Comparison of ENCODE assay signal across 20 cellular contexts in genomic region chr1:209484429-209484828, GRCh38.
A peak's percentile ranks its signal among the peaks of the same experiment; 100 is the strongest.
DNase-seq lines count a peak whose midpoint lies in the region; ATAC-seq, FAIRE-seq and TF ChIP-seq lines count a peak whose summit lies in the region.
"Had no signal": no experiment of that assay in that cellular context is flagged by ENCODE, and none has a peak within 500 bp of the region (broad histone marks: within the 10 kb centered on the region; RNA-seq: fewer than 3 reads in every experiment).

No MANE protein-coding gene starts in this region.

- DNase-seq in DMS53 (lab: John Stamatoyannopoulos, UW) (peak; percentile 30), DMS53 treated with DMSO at 0.1 percent for 48 hours (lab: John Stamatoyannopoulos, UW; ENCODE audit: unreplicated experiment) (no peak), COR-L47 (lab: John Stamatoyannopoulos, UW) (peak; percentile 65), NCI-H446 treated with DMSO at 0.1 percent for 48 hours (lab: John Stamatoyannopoulos, UW) (peak; percentile 33), keratinocyte (ENCODE audit: low read depth, low spot score) (no peak), PC-9 (no peak), cerebellum (ENCODE audit: low spot score) (no peak)
- DNase-seq: 8988T; BE2C; CD4-positive, alpha-beta T cell; GOT3; MV-4-11; NCI-H1436 treated with DMSO at 0.1 percent for 48 hours; NCI-H526 had no signal

- no peaks in the 10 kb centered on the region for H3K27me3 ChIP-seq in keratinocyte (ENCODE audit: control insufficient read depth, extremely low read depth, insufficient read depth, low read length)
- no peaks in the 10 kb centered on the region for H3K27me3 ChIP-seq in PC-9 (ENCODE audit: insufficient read depth, low read depth)
- H3K27me3 ChIP-seq: BE2C, SJSA1 had no signal

- H2AFZ ChIP-seq in keratinocyte (ENCODE audit: control insufficient read depth, low read length) (no peak overlapping the region), PC-9 (no peak overlapping the region)

- TF ChIP-seq CTCF in keratinocyte (optimal IDR thresholded peaks at IDR 0.05 in 1 of 3, IDR thresholded peaks at IDR 0.05 in 1 of 3, conservative IDR thresholded peaks at IDR 0.05 in 1 of 3; ENCODE audit: extremely low read depth in 1 of 3, insufficient read depth in 2 of 3, low read length in 3 of 3) (no peak), PC-9 (conservative IDR thresholded peaks at IDR 0.05) (no peak)

- no peaks in the 10 kb centered on the region for H4K20me1 ChIP-seq in keratinocyte (ENCODE audit: control insufficient read depth, extremely low read depth, insufficient read depth, low read length)
- H4K20me1 ChIP-seq in PC-9 (ENCODE audit: insufficient read depth) = no peaks in the 10 kb centered on the region

- no peak overlapping the region for H3K9ac ChIP-seq in keratinocyte (ENCODE audit: control insufficient read depth, extremely low read depth, insufficient read depth, low read length)

- POLR2A ChIA-PET in PC-9 (lab: Charles Lee; ENCODE audit: unreplicated experiment) = no interaction called here

- H3K79me2 ChIP-seq in keratinocyte (ENCODE audit: control insufficient read depth, insufficient read depth, low read length) = no peaks in the 10 kb centered on the region
- no peaks in the 10 kb centered on the region for H3K79me2 ChIP-seq in PC-9 (ENCODE audit: low read depth)

- H3K4me1 ChIP-seq in keratinocyte (ENCODE audit: control insufficient read depth, extremely low read depth, insufficient read depth, low read length) (peaks cover 38% of the 10 kb centered on the region), PC-9 (replicated peaks; ENCODE audit: insufficient read depth) (no peaks in the 10 kb centered on the region)
- H3K4me1 ChIP-seq: SJSA1 had no signal

- BruUV-seq in PC-9 (replicated peaks; lab: Mats Ljungman, UMichigan) = no TSS peak

- dilution Hi-C loops in keratinocyte (cut with MboI; ENCODE audit: extremely low pct_ligation_motif_present, low sequenced_read_pairs) = no loop called here

- H3K9me1 ChIP-seq in keratinocyte (ENCODE audit: control insufficient read depth, extremely low read depth, insufficient read depth, low read length) = no peaks in the 10 kb centered on the region

- no peaks in the 10 kb centered on the region for H3K9me2 ChIP-seq in PC-9 (ENCODE audit: insufficient read depth)

- CTCF ChIA-PET in PC-9 (lab: Charles Lee) = no interaction called here

- H3K36me3 ChIP-seq in keratinocyte (ENCODE audit: control insufficient read depth in 2 of 2, extremely low read depth in 1 of 2, insufficient read depth in 2 of 2, low read length in 2 of 2) = no peaks in the 10 kb centered on the region
- no peaks in the 10 kb centered on the region for H3K36me3 ChIP-seq in PC-9 (ENCODE audit: low read depth)
- H3K36me3 ChIP-seq: BE2C, SJSA1 had no signal

- H3F3A ChIP-seq in PC-9 (ENCODE audit: insufficient read depth, low read depth) = no peaks in the 10 kb centered on the region

- H3K4me2 ChIP-seq in keratinocyte (ENCODE audit: control insufficient read depth, extremely low read depth, insufficient read depth, low read depth, low read length) (no peak overlapping the region), PC-9 (no peak overlapping the region)

- no peak overlapping the region for H3K4me3 ChIP-seq in keratinocyte (ENCODE audit: control insufficient read depth in 2 of 3, extremely low read depth in 1 of 3, insufficient read depth in 2 of 3, low read depth in 1 of 3, low read length in 3 of 3)
- H3K4me3 ChIP-seq in PC-9 = no peak overlapping the region
- H3K4me3 ChIP-seq: K562, SJSA1 had no signal

- no peak for ATAC-seq in HG02973 (IDR thresholded peaks at IDR 0.05; ENCODE audit: unreplicated experiment)
- ATAC-seq: K562, PC-3 had no signal

- FAIRE-seq in keratinocyte (lab: Jason Lieb, UNC) = peak; percentile 52
- FAIRE-seq: D721Med, GM12892, K562 had no signal

- H3K27ac ChIP-seq in keratinocyte (ENCODE audit: control insufficient read depth, insufficient read depth, low read length) (no peak overlapping the region), PC-9 (no peak overlapping the region)
- H3K27ac ChIP-seq: SJSA1 had no signal

- intact Hi-C loops in PC-9 (cut with micrococcal nuclease; ENCODE audit: unreplicated experiment) = no loop called here

- H3K9me3 ChIP-seq in keratinocyte (ENCODE audit: control insufficient read depth, low read depth, low read length) (no peaks in the 10 kb centered on the region), PC-9 (ENCODE audit: insufficient read depth, low read depth) (no peaks in the 10 kb centered on the region)
- H3K9me3 ChIP-seq: BE2C, SJSA1 had no signal

Comparison
In these comparisons a context has a peak if more than half of its experiments do, and no peak if none do; other contexts are left out.
1. DNase-seq: peak in DMS53 (single experiment), COR-L47 (single experiment) and NCI-H446 treated with DMSO at 0.1 percent for 48 hours (single experiment); none in DMS53 treated with DMSO at 0.1 percent for 48 hours (single experiment), keratinocyte (single experiment), PC-9 (0 of 2) and cerebellum (single experiment).